In genomic region chr14:103472939-103473338, GRCh38 we compare ENCODE assay signal across 31 cellular contexts. TPM values are rescaled to one million over a fixed set of nuclear protein-coding genes. Genes with fewer than 3 reads are reported as not detected.
DNase-seq lines count a peak whose midpoint lies in the region; ATAC-seq and TF ChIP-seq lines count a peak whose summit lies in the region.
"Had no signal": no experiment of that assay in that cellular context is flagged by ENCODE, and none has a peak within 500 bp of the region (broad histone marks: within the 10 kb centered on the region; RNA-seq: fewer than 3 reads in every experiment).

No MANE protein-coding gene starts in this region.

- no peak for ATAC-seq in activated CD4-positive, alpha-beta T cell treated with anti-CD3 and anti-CD28 coated beads for 36 hours
- ATAC-seq: left ventricle myocardium superior, natural killer cell, right cardiac atrium, upper lobe of right lung had no signal

- no peak for TF ChIP-seq CTCF in choroid plexus epithelial cell (conservative IDR thresholded peaks at IDR 0.05; ENCODE audit: low read depth, low read length)
- no peak for TF ChIP-seq CTCF in retinal pigment epithelial cell (conservative IDR thresholded peaks at IDR 0.05; ENCODE audit: low read depth, low read length)
- no peak for TF ChIP-seq CTCF in GM10248 (IDR thresholded peaks at IDR 0.05; ENCODE audit: control extremely low read depth, extremely low read depth, low read depth, missing control alignments)
- no peak for TF ChIP-seq CTCF in dorsolateral prefrontal cortex (IDR thresholded peaks at IDR 0.05 in 54 of 56, conservative IDR thresholded peaks at IDR 0.05 in 2 of 56; ENCODE audit: low read depth in 1 of 56, partially characterized antibody in 56 of 56)

- CTCF ChIA-PET in activated CD4-positive, alpha-beta T cell treated with anti-CD3 and anti-CD28 coated beads for 36 hours (lab: Charles Lee), result interaction anchor here (1.3 kb wide), 1 partner anchor 9 kb away, joined by 3 read pairs; no protein-coding TSS in a partner anchor
- CTCF ChIA-PET in activated CD4-positive, alpha-beta T cell treated with anti-CD3 and anti-CD28 coated beads, Interleukin-2, amount 10 ng/mL, durations not matched to agents 7 days and 5 days (lab: Charles Lee), result no interaction called here
- CTCF ChIA-PET in GM10248 (lab: Yijun Ruan, JAX), result interaction anchor here (1.2 kb wide), 1 partner anchor 46 kb away, joined by 5 read pairs; no protein-coding TSS in a partner anchor

- H3K36me3 Mint-ChIP-seq in activated CD4-positive, alpha-beta T cell treated with anti-CD3 and anti-CD28 coated beads for 36 hours (ENCODE audit: low read depth), result peaks cover 43% of the 10 kb centered on the region
- H3K36me3 Mint-ChIP-seq in activated CD4-positive, alpha-beta T cell treated with anti-CD3 and anti-CD28 coated beads, Interleukin-2, amount 10 ng/mL, durations not matched to agents 7 days and 5 days (ENCODE audit: low read depth), result peaks cover 40% of the 10 kb centered on the region
- peaks cover 88% of the 10 kb centered on the region for H3K36me3 Mint-ChIP-seq in activated T-cell treated with anti-CD3 and anti-CD28 coated beads, Interleukin-2, amount 50 U/mL, for 24 hours (ENCODE audit: low read depth)

- H3K9ac ChIP-seq in SK-N-MC (ENCODE audit: insufficient read length), result no peak overlapping the region

- H3K36me3 ChIP-seq in SK-N-MC (ENCODE audit: insufficient read depth, low read length), result peaks cover 72% of the 10 kb centered on the region
- H3K36me3 ChIP-seq: ovary had no signal

- H3K4me1 Mint-ChIP-seq in activated CD4-positive, alpha-beta T cell treated with anti-CD3 and anti-CD28 coated beads for 36 hours, result no peaks in the 10 kb centered on the region
- H3K4me1 Mint-ChIP-seq in activated CD4-positive, alpha-beta T cell treated with anti-CD3 and anti-CD28 coated beads, Interleukin-2, amount 10 ng/mL, durations not matched to agents 7 days and 5 days, result peaks cover 6% of the 10 kb centered on the region
- no peaks in the 10 kb centered on the region for H3K4me1 Mint-ChIP-seq in activated T-cell treated with anti-CD3 and anti-CD28 coated beads, Interleukin-2, amount 50 U/mL, for 24 hours (ENCODE audit: low read depth)

- no peaks in the 10 kb centered on the region for H3K9me3 Mint-ChIP-seq in activated CD4-positive, alpha-beta T cell treated with anti-CD3 and anti-CD28 coated beads for 36 hours (ENCODE audit: low read depth)
- no peaks in the 10 kb centered on the region for H3K9me3 Mint-ChIP-seq in activated CD4-positive, alpha-beta T cell treated with anti-CD3 and anti-CD28 coated beads, Interleukin-2, amount 10 ng/mL, durations not matched to agents 7 days and 5 days
- H3K9me3 Mint-ChIP-seq in activated T-cell treated with anti-CD3 and anti-CD28 coated beads, Interleukin-2, amount 50 U/mL, for 24 hours, result no peaks in the 10 kb centered on the region
- H3K9me3 Mint-ChIP-seq: CD8-positive, alpha-beta memory T cell; natural killer cell had no signal

- no peaks in the 10 kb centered on the region for H3K27me3 ChIP-seq in dorsolateral prefrontal cortex
- H3K27me3 ChIP-seq: esophagus muscularis mucosa, ovary, upper lobe of right lung had no signal

- intact Hi-C loops in activated CD4-positive, alpha-beta T cell treated with anti-CD3 and anti-CD28 coated beads for 36 hours (cut with DNase I, micrococcal nuclease), result no loop called here
- intact Hi-C loops in dorsolateral prefrontal cortex (cut with DNase I), result no loop called here

- H3K27ac Mint-ChIP-seq in activated CD4-positive, alpha-beta T cell treated with anti-CD3 and anti-CD28 coated beads for 36 hours, result peak overlapping the region; percentile 20
- no peak overlapping the region for H3K27ac Mint-ChIP-seq in activated CD4-positive, alpha-beta T cell treated with anti-CD3 and anti-CD28 coated beads, Interleukin-2, amount 10 ng/mL, durations not matched to agents 7 days and 5 days
- H3K27ac Mint-ChIP-seq in activated T-cell treated with anti-CD3 and anti-CD28 coated beads, Interleukin-2, amount 50 U/mL, for 24 hours, result no peak overlapping the region

- H3K27ac ChIP-seq in SK-N-MC, result peak overlapping the region; percentile 30; the same call in 1 of the 2 replicates
- no peak overlapping the region for H3K27ac ChIP-seq in dorsolateral prefrontal cortex
- H3K27ac ChIP-seq: esophagus muscularis mucosa, ovary, upper lobe of right lung had no signal

- DNase-seq in activated CD4-positive, alpha-beta T cell treated with anti-CD3 and anti-CD28 coated beads for 36 hours, result no peak
- no peak for DNase-seq in activated CD4-positive, alpha-beta T cell treated with anti-CD3 and anti-CD28 coated beads, Interleukin-2, amount 10 ng/mL, durations not matched to agents 7 days and 5 days
- DNase-seq in SK-N-MC (ENCODE audit: low read depth, low spot score) (no peak), choroid plexus epithelial cell (ENCODE audit: low read depth) (peak; percentile 79), retinal pigment epithelial cell (ENCODE audit: low read depth) (peak; percentile 5), GM10248 (ENCODE audit: extremely low spot score) (no peak), dorsolateral prefrontal cortex (no peak)
- DNase-seq in activated T-cell treated with anti-CD3 and anti-CD28 coated beads, Interleukin-2, amount 50 U/mL, for 24 hours, result no peak
- DNase-seq: 8988T; activated CD8-positive, alpha-beta memory T cell treated with anti-CD3 and anti-CD28 coated beads for 24 hours; activated naive CD4-positive, alpha-beta T cell; activated T-cell treated with anti-CD3 and anti-CD28 coated beads, Interleukin-2, amount 50 U/mL, for 1 hour; CD8-positive, alpha-beta memory T cell; DMS153; effector CD8-positive, alpha-beta T cell; GDM1; hypothalamus; Karpas-422; left ventricle myocardium superior; midbrain; MV-4-11; natural killer cell; NCI-H1694; NCI-H2171; NCI-H524; NK-92 treated with Interleukin-12 subunit alpha and Interleukin-12 subunit beta, amount 100 ng/mL, for 24 hours; ovary; right cardiac atrium; SHP77; upper lobe of right lung had no signal

- POLR2A ChIA-PET in activated CD4-positive, alpha-beta T cell treated with anti-CD3 and anti-CD28 coated beads for 36 hours (lab: Charles Lee), result no interaction called here
- POLR2A ChIA-PET in activated CD4-positive, alpha-beta T cell treated with anti-CD3 and anti-CD28 coated beads, Interleukin-2, amount 10 ng/mL, durations not matched to agents 7 days and 5 days (lab: Charles Lee), result no interaction called here
- POLR2A ChIA-PET in GM10248 (lab: Yijun Ruan, JAX), result no interaction called here

- H3K9me3 ChIP-seq in SK-N-MC (ENCODE audit: low read depth, low read length), result no peaks in the 10 kb centered on the region
- H3K9me3 ChIP-seq: esophagus muscularis mucosa, ovary, upper lobe of right lung had no signal

- no peaks in the 10 kb centered on the region for H3K27me3 Mint-ChIP-seq in activated CD4-positive, alpha-beta T cell treated with anti-CD3 and anti-CD28 coated beads for 36 hours
- no peaks in the 10 kb centered on the region for H3K27me3 Mint-ChIP-seq in activated CD4-positive, alpha-beta T cell treated with anti-CD3 and anti-CD28 coated beads, Interleukin-2, amount 10 ng/mL, durations not matched to agents 7 days and 5 days
- no peaks in the 10 kb centered on the region for H3K27me3 Mint-ChIP-seq in activated T-cell treated with anti-CD3 and anti-CD28 coated beads, Interleukin-2, amount 50 U/mL, for 24 hours

- H3K4me3 ChIP-seq in SK-N-MC, result no peak overlapping the region
- H3K4me3 ChIP-seq in choroid plexus epithelial cell (ENCODE audit: low read depth, low read length), result no peak overlapping the region
- no peak overlapping the region for H3K4me3 ChIP-seq in retinal pigment epithelial cell (ENCODE audit: low read length)
- no peak overlapping the region for H3K4me3 ChIP-seq in dorsolateral prefrontal cortex
- H3K4me3 ChIP-seq: esophagus muscularis mucosa, ovary, upper lobe of right lung had no signal

- H3K4me3 Mint-ChIP-seq in activated CD4-positive, alpha-beta T cell treated with anti-CD3 and anti-CD28 coated beads for 36 hours, result no peak overlapping the region
- no peak overlapping the region for H3K4me3 Mint-ChIP-seq in activated CD4-positive, alpha-beta T cell treated with anti-CD3 and anti-CD28 coated beads, Interleukin-2, amount 10 ng/mL, durations not matched to agents 7 days and 5 days
- H3K4me3 Mint-ChIP-seq in activated T-cell treated with anti-CD3 and anti-CD28 coated beads, Interleukin-2, amount 50 U/mL, for 24 hours, result no peak overlapping the region
- H3K4me3 Mint-ChIP-seq: CD8-positive, alpha-beta memory T cell; natural killer cell had no signal

RNA-seq across cellular contexts. Expression of gene CKB, which starts 49.7 kb away (rescaled TPM):
- 1 to 10 TPM; 3.4 to 4.0 TPM for total RNA-seq in activated CD4-positive, alpha-beta T cell treated with anti-CD3 and anti-CD28 coated beads for 36 hours
- total RNA-seq in activated CD4-positive, alpha-beta T cell treated with anti-CD3 and anti-CD28 coated beads, Interleukin-2, amount 10 ng/mL, durations not matched to agents 7 days and 5 days, result under 1 TPM; 0.52 to 0.67 TPM
- total RNA-seq in dorsolateral prefrontal cortex, result 1,000 to 10,000 TPM; 1,109 to 2,418 (median 1,592) TPM

RNA-seq across cellular contexts. Expression of gene TRMT61A, which starts 56.1 kb away (rescaled TPM):
- 1 to 10 TPM; 8.8 to 9.0 TPM for total RNA-seq in activated CD4-positive, alpha-beta T cell treated with anti-CD3 and anti-CD28 coated beads for 36 hours
- total RNA-seq in activated CD4-positive, alpha-beta T cell treated with anti-CD3 and anti-CD28 coated beads, Interleukin-2, amount 10 ng/mL, durations not matched to agents 7 days and 5 days, result 1 to 10 TPM; 7.0 to 8.8 TPM
- total RNA-seq in dorsolateral prefrontal cortex, result 10 to 100 TPM in 119 of 120 experiments, 1 to 10 TPM in 1; 9.8 to 20.3 (median 14.3) TPM

Comparison
In these comparisons a context has a peak if more than half of its experiments do, and no peak if none do; other contexts are left out.
1. DNase-seq: peak in choroid plexus epithelial cell (single experiment) and retinal pigment epithelial cell (single experiment); none in activated CD4-positive, alpha-beta T cell treated with anti-CD3 and anti-CD28 coated beads for 36 hours (single experiment), activated CD4-positive, alpha-beta T cell treated with anti-CD3 and anti-CD28 coated beads, Interleukin-2, amount 10 ng/mL, durations not matched to agents 7 days and 5 days (single experiment), SK-N-MC (single experiment), GM10248 (single experiment), activated T-cell treated with anti-CD3 and anti-CD28 coated beads, Interleukin-2, amount 50 U/mL, for 24 hours (single experiment) and dorsolateral prefrontal cortex (0 of 10).
2. RNA of gene CKB, which starts 49.7 kb away (total RNA-seq): 1,109 to 2,418 TPM in dorsolateral prefrontal cortex; 3.4 to 4.0 TPM in activated CD4-positive, alpha-beta T cell treated with anti-CD3 and anti-CD28 coated beads for 36 hours and 0.52 to 0.67 TPM in activated CD4-positive, alpha-beta T cell treated with anti-CD3 and anti-CD28 coated beads, Interleukin-2, amount 10 ng/mL, durations not matched to agents 7 days and 5 days; every median in the first group is over 100 times any median in the second.